1 cellular context compared by ENCODE assay signal in the genomic region with DNA sequence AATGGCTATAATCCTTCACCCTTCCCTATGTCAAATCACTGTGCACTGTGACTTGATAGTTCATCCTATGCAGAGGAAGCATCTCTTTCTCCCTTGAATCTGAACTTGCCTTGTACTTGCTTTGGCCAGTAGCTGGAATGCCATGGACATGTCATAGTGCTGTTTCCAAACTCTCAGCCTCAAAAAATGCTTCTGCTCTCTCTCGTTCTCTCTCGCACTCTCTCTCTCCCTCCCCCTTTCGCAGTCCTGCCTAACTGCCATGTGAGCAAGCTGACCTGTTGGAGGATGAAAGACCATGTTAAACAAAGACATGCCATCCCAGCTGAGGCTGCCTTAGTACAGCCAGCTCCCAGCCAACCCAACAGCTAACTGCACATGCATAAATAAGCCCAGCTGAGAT.
TF ChIP-seq lines count a peak whose summit lies in the region.

No MANE protein-coding gene starts in this region.

TF ChIP-seq in IMR-90, 13 proteins besides CTCF, POLR2A, EP300 and RAD21:
- TF ChIP-seq, protein P1, sequence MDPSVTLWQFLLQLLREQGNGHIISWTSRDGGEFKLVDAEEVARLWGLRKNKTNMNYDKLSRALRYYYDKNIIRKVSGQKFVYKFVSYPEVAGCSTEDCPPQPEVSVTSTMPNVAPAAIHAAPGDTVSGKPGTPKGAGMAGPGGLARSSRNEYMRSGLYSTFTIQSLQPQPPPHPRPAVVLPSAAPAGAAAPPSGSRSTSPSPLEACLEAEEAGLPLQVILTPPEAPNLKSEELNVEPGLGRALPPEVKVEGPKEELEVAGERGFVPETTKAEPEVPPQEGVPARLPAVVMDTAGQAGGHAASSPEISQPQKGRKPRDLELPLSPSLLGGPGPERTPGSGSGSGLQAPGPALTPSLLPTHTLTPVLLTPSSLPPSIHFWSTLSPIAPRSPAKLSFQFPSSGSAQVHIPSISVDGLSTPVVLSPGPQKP (IDR thresholded peaks at IDR 0.05; ENCODE audit: borderline replicate concordance, low read depth, low read length): no peak
- TF ChIP-seq MAZ (IDR thresholded peaks at IDR 0.05; ENCODE audit: borderline replicate concordance, low read depth, low read length) (no peak), RCOR1 (IDR thresholded peaks at IDR 0.05; ENCODE audit: insufficient replicate concordance, low read length) (no peak), SMC3 (IDR thresholded peaks at IDR 0.05; ENCODE audit: low read depth, low read length) (no peak), CEBPB (IDR thresholded peaks at IDR 0.05; ENCODE audit: low read depth, low read length) (no peak), NFE2L2 (IDR thresholded peaks at IDR 0.05; ENCODE audit: low read depth, low read length) (no peak), MXI1 (IDR thresholded peaks at IDR 0.05; ENCODE audit: borderline replicate concordance, low read depth, low read length) (no peak), FOS (IDR thresholded peaks at IDR 0.05; ENCODE audit: low read depth, low read length) (no peak), RFX5 (IDR thresholded peaks at IDR 0.05; ENCODE audit: low read depth, low read length) (no peak), BHLHE40 (IDR thresholded peaks at IDR 0.05; ENCODE audit: low read depth, low read length) (no peak), CHD1 (IDR thresholded peaks at IDR 0.05; ENCODE audit: low read depth, low read length) (no peak), MAFK (IDR thresholded peaks at IDR 0.05; ENCODE audit: low read depth, low read length) (no peak)
- TF ChIP-seq, protein P2, sequence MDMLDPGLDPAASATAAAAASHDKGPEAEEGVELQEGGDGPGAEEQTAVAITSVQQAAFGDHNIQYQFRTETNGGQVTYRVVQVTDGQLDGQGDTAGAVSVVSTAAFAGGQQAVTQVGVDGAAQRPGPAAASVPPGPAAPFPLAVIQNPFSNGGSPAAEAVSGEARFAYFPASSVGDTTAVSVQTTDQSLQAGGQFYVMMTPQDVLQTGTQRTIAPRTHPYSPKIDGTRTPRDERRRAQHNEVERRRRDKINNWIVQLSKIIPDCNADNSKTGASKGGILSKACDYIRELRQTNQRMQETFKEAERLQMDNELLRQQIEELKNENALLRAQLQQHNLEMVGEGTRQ (IDR thresholded peaks at IDR 0.05; ENCODE audit: low read depth, low read length): no peak
